ENCODE assay signal across 23 cellular contexts in the genomic region with DNA sequence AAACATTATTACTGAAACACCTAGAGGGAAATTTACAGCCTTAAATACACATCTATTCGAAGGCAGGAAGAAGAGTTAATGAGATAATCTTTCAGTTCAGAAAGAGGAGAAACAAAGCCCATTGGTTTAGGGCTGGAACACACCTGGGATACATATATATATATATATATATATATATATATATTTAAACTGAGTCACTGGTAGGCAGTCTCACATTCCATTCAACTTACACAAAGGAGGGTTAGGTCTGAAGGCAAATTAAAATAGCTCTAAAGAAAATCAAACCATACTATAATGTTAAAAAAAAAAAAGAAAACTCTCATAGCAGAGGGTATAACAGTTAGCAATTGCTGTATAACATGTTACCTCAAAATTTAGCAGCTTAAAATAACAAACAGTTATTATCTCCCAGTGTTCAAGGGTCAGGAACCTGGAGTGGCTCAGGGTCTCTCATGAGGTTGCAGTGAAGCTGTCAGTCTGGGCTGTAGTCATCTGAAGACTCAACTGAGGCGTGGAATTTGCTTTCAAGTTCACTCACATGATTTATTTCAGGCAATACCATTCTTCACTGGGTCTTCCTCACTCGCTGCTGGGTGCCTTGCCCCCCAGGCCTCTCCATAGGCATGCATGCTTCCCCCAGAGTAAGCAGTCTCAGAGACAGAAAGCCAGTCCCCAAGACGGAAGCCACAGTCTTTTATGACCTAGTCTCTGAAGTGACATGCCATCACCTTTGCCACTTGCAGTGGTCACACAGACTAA.
"Had no signal": no experiment of that assay in that cellular context is flagged by ENCODE, and none has a peak within 500 bp of the region (broad histone marks: within the 10 kb centered on the region; RNA-seq: fewer than 3 reads in every experiment).

No MANE protein-coding gene starts in this region.

- H3K36me3 ChIP-seq: ascending aorta, SJSA1 had no signal

- H3K27ac ChIP-seq: ascending aorta, body of pancreas, PC-9, SJSA1 had no signal

- H3K4me1 ChIP-seq: ascending aorta, body of pancreas had no signal

- H3K9me3 ChIP-seq: ascending aorta, body of pancreas had no signal

- H3K27me3 ChIP-seq: ascending aorta, body of pancreas, SJSA1 had no signal

- DNase-seq: activated CD4-positive, alpha-beta T cell treated with anti-CD3 and anti-CD28 coated beads for 48 hours; activated CD4-positive, alpha-beta T cell treated with anti-CD3 and anti-CD28 coated beads, Interleukin-2, amount 50 U/mL, for 4 hours; activated CD8-positive, alpha-beta memory T cell treated with anti-CD3 and anti-CD28 coated beads, Interleukin-2, amount 10 ng/mL, durations not matched to agents 7 days and 5 days; activated effector memory CD4-positive, alpha-beta T cell treated with anti-CD3 and anti-CD28 coated beads, Interleukin-2, amount 50 U/mL, for 16 hours; activated naive CD4-positive, alpha-beta T cell treated with Interleukin-2 at 50 U/mL for 16 hours; activated naive CD8-positive, alpha-beta T cell treated with anti-CD3 and anti-CD28 coated beads, Interleukin-2, amount 50 U/mL, for 24 hours; activated T-cell treated with anti-CD3 and anti-CD28 coated beads, Interleukin-2, amount 50 U/mL, for 24 hours; amniotic stem cell; body of pancreas; Karpas-422; MM.1S; NCI-H1105 treated with DMSO at 0.1 percent for 48 hours; NCI-H1436 treated with DMSO at 0.1 percent for 48 hours; NCI-H187; NCI-H2081; NCI-H446; NCI-H524; PC-9; Right ventricle myocardium superior; SW 1271 had no signal

- H2AFZ ChIP-seq: PC-9 had no signal

- H3K4me2 ChIP-seq: PC-9 had no signal

- H3K4me3 ChIP-seq: ascending aorta, body of pancreas, K562, PC-9, SJSA1 had no signal
